ENCODE assay signal across 21 cellular contexts in genomic region chr7:151386301-151387160, GRCh38. TPM values are rescaled to one million over a fixed set of nuclear protein-coding genes. Genes with fewer than 3 reads are reported as not detected.
DNase-seq lines count a peak whose midpoint lies in the region; ATAC-seq and TF ChIP-seq lines count a peak whose summit lies in the region.
"Had no signal": no experiment of that assay in that cellular context is flagged by ENCODE, and none has a peak within 500 bp of the region (broad histone marks: within the 10 kb centered on the region; RNA-seq: fewer than 3 reads in every experiment).

No MANE protein-coding gene starts in this region.

- no peak overlapping the region for H3K4me3 Mint-ChIP-seq in activated naive CD8-positive, alpha-beta T cell treated with anti-CD3 and anti-CD28 coated beads for 36 hours
- H3K4me3 Mint-ChIP-seq: activated CD4-positive, alpha-beta memory T cell treated with anti-CD3 and anti-CD28 coated beads, Interleukin-2, amount 10 ng/mL, durations not matched to agents 7 days and 5 days had no signal

- H3K27ac Mint-ChIP-seq in activated naive CD8-positive, alpha-beta T cell treated with anti-CD3 and anti-CD28 coated beads for 36 hours = no peak overlapping the region
- H3K27ac Mint-ChIP-seq: activated CD4-positive, alpha-beta memory T cell treated with anti-CD3 and anti-CD28 coated beads, Interleukin-2, amount 10 ng/mL, durations not matched to agents 7 days and 5 days had no signal

- H3K36me3 Mint-ChIP-seq in activated naive CD8-positive, alpha-beta T cell treated with anti-CD3 and anti-CD28 coated beads for 36 hours = no peaks in the 10 kb centered on the region

- in situ Hi-C loops in T47D (cut with HindIII; ENCODE audit: low pct_unique_long_range_greater_than_20kb, low sequenced_read_pairs) = no loop called here

- peaks cover 24% of the 10 kb centered on the region for H3K27me3 Mint-ChIP-seq in activated naive CD8-positive, alpha-beta T cell treated with anti-CD3 and anti-CD28 coated beads for 36 hours

- H3K4me1 ChIP-seq in left ventricle myocardium inferior (peaks cover 9% of the 10 kb centered on the region), lower lobe of right lung (peaks cover 15% of the 10 kb centered on the region)

- H3K4me1 Mint-ChIP-seq in activated naive CD8-positive, alpha-beta T cell treated with anti-CD3 and anti-CD28 coated beads for 36 hours = peaks cover 6% of the 10 kb centered on the region

- H3K4me3 ChIP-seq in left ventricle myocardium inferior = no peak overlapping the region
- H3K4me3 ChIP-seq in lower lobe of right lung = no peak overlapping the region
- H3K4me3 ChIP-seq: colonic mucosa had no signal

- ATAC-seq in Right ventricle myocardium superior (ENCODE audit: poor library complexity) (no peak), lower lobe of right lung (peak in 1 of 2 donors; percentile 3), GM21447 (IDR thresholded peaks at IDR 0.05; ENCODE audit: unreplicated experiment) (no peak)
- ATAC-seq: SK-N-SH treated with all-trans-retinoic acid at 6 μM for 48 hours had no signal

- H3K27me3 ChIP-seq in left ventricle myocardium inferior (ENCODE audit: low read depth) (peaks cover 45% of the 10 kb centered on the region), lower lobe of right lung (ENCODE audit: low read depth) (peaks cover 22% of the 10 kb centered on the region)

- intact Hi-C loops in left ventricle myocardium inferior (cut with micrococcal nuclease) = no loop called here
- intact Hi-C loops in Right ventricle myocardium superior (cut with DNase I) = no loop called here
- intact Hi-C loops in lower lobe of right lung (cut with DNase I) = no loop called here

- TF ChIP-seq CTCF in left ventricle myocardium inferior (IDR thresholded peaks at IDR 0.05; ENCODE audit: borderline replicate concordance) (no peak), lower lobe of right lung (IDR thresholded peaks at IDR 0.05) (no peak)

- DNase-seq in left ventricle myocardium inferior (peak; percentile 10), Right ventricle myocardium superior (no peak), T47D (ENCODE audit: low read depth in 1 of 2, low spot score in 1 of 2) (peak; percentile 61 to 66), lower lobe of right lung (peak; percentile 49), NCI-H446 (lab: John Stamatoyannopoulos, UW) (no peak), RKO (ENCODE audit: low spot score) (no peak)
- DNase-seq in activated naive CD8-positive, alpha-beta T cell treated with anti-CD3 and anti-CD28 coated beads for 36 hours = no peak
- DNase-seq: activated CD4-positive, alpha-beta memory T cell treated with anti-CD3 and anti-CD28 coated beads, Interleukin-2, amount 10 ng/mL, durations not matched to agents 7 days and 5 days; amygdala; colonic mucosa; COR-L47; Karpas-422; midbrain; NCI-H146; NCI-H510A treated with DMSO at 0.1 percent for 48 hours; OCI-M1; stimulated activated CD4-positive, alpha-beta T cell treated with anti-CD3 and anti-CD28 coated beads, Interleukin-4, amount 100 ng/mL, for 24 hours had no signal

- H3K9me3 Mint-ChIP-seq in activated naive CD8-positive, alpha-beta T cell treated with anti-CD3 and anti-CD28 coated beads for 36 hours = no peaks in the 10 kb centered on the region
- H3K9me3 Mint-ChIP-seq: activated CD4-positive, alpha-beta memory T cell treated with anti-CD3 and anti-CD28 coated beads, Interleukin-2, amount 10 ng/mL, durations not matched to agents 7 days and 5 days had no signal

- H3K27ac ChIP-seq in left ventricle myocardium inferior (replicated peaks) (no peak overlapping the region), lower lobe of right lung (no peak overlapping the region)
- H3K27ac ChIP-seq: colonic mucosa, epithelial cell of prostate, neutrophil had no signal

- H3K36me3 ChIP-seq in left ventricle myocardium inferior (no peaks in the 10 kb centered on the region), lower lobe of right lung (no peaks in the 10 kb centered on the region)
- H3K36me3 ChIP-seq: colonic mucosa, neutrophil had no signal

- H3K9me3 ChIP-seq in left ventricle myocardium inferior (replicated peaks) (no peaks in the 10 kb centered on the region), lower lobe of right lung (no peaks in the 10 kb centered on the region)
- H3K9me3 ChIP-seq: colonic mucosa, neutrophil had no signal

RNA-seq across cellular contexts. Expression of gene WDR86, which starts 23.3 kb away (rescaled TPM):
- total RNA-seq in left ventricle myocardium inferior (0.16 TPM), Right ventricle myocardium superior (0.48 TPM), lower lobe of right lung (4.4 TPM)
- total RNA-seq in activated naive CD8-positive, alpha-beta T cell treated with anti-CD3 and anti-CD28 coated beads for 36 hours = not detected

RNA-seq across cellular contexts. Expression of gene NUB1, which starts 44.9 kb away (rescaled TPM):
- 39.5 TPM for total RNA-seq in left ventricle myocardium inferior
- total RNA-seq in Right ventricle myocardium superior = 30.8 TPM
- total RNA-seq in lower lobe of right lung = 53.7 TPM
- 10 to 100 TPM; 51.2 to 51.6 TPM for total RNA-seq in activated naive CD8-positive, alpha-beta T cell treated with anti-CD3 and anti-CD28 coated beads for 36 hours

RNA-seq across cellular contexts. Expression of gene CRYGN, which starts 53.4 kb away (rescaled TPM):
- total RNA-seq in left ventricle myocardium inferior (0.41 TPM), Right ventricle myocardium superior (0.43 TPM), lower lobe of right lung (not detected)
- under 1 TPM; 0.12 to 0.74 TPM for total RNA-seq in activated naive CD8-positive, alpha-beta T cell treated with anti-CD3 and anti-CD28 coated beads for 36 hours
- total RNA-seq: colonic mucosa had no signal

Comparison
In these comparisons a context has a peak if more than half of its experiments do, and no peak if none do; other contexts are left out.
1. DNase-seq: peak in left ventricle myocardium inferior (single experiment), T47D (2 of 2) and lower lobe of right lung (single experiment); none in Right ventricle myocardium superior (single experiment), NCI-H446 (0 of 2), RKO (single experiment) and activated naive CD8-positive, alpha-beta T cell treated with anti-CD3 and anti-CD28 coated beads for 36 hours (single experiment).